In the genomic region with DNA sequence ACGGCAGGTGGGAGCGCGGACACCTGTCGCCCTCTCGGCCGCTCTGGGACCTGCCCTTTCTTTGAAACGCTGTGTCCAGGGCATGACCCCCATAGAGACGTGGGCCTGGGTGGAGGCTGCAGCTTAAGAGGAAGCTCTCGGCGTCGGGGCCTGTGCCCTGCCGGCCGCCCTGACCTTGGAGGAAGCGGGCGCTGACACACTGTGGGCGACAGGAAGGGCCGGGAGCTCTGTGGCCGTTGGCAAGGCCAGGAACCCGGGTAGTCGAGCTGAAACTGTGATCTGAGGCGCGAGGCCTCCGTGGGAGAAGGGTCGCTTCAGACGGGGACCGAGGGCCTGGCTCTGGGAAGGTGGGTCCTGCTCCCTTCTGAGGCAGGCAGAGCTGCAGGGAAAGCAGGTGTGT, we compare ENCODE assay signal across 33 cellular contexts. TPM values are rescaled to one million over a fixed set of nuclear protein-coding genes. Genes with fewer than 3 reads are reported as not detected.
A peak's percentile ranks its signal among the peaks of the same experiment; 100 is the strongest.
DNase-seq lines count a peak whose midpoint lies in the region; ATAC-seq and TF ChIP-seq lines count a peak whose summit lies in the region.
"Had no signal": no experiment of that assay in that cellular context is flagged by ENCODE, and none has a peak within 500 bp of the region (broad histone marks: within the 10 kb centered on the region; RNA-seq: fewer than 3 reads in every experiment).

No MANE protein-coding gene starts in this region.

- H3K4me3 Mint-ChIP-seq in CD8-positive, alpha-beta memory T cell = no peak overlapping the region
- H3K4me3 Mint-ChIP-seq: activated naive CD8-positive, alpha-beta T cell treated with anti-CD3 and anti-CD28 coated beads for 36 hours; CD8-positive, alpha-beta T cell; mesothelial cell of epicardium; stimulated activated effector memory CD8-positive, alpha-beta T cell treated with anti-CD3 and anti-CD28 coated beads, Interleukin-12 subunit alpha, Interleukin-12 subunit beta, amount 100 ng/mL, for 72 hours; T-helper 2 cell treated with Interferon-gamma antibody and Interleukin-4, amounts not matched to agents 5 μg/mL and 100 μg/mL, for 36 hours had no signal

- DNase-seq in Right ventricle myocardium inferior (ENCODE audit: missing footprints) (no peak), cardiac septum (ENCODE audit: low spot score) (no peak), left ventricle myocardium inferior (peak; percentile 34), mucosa of descending colon (no peak), upper lobe of left lung (peak in 1 of 2 donors; percentile 40), A673 (ENCODE audit: low spot score) (no peak), DMS153 treated with DMSO at 0.1 percent for 48 hours (lab: John Stamatoyannopoulos, UW; ENCODE audit: unreplicated experiment) (no peak)
- DNase-seq in CD8-positive, alpha-beta memory T cell = no peak
- DNase-seq: activated CD4-positive, alpha-beta T cell treated with anti-CD3 and anti-CD28 coated beads for 4 hours; activated CD8-positive, alpha-beta memory T cell treated with anti-CD3 and anti-CD28 coated beads for 24 hours; activated effector memory CD4-positive, alpha-beta T cell treated with anti-CD3 and anti-CD28 coated beads, Interleukin-2, amount 50 U/mL, for 16 hours; activated naive CD8-positive, alpha-beta T cell treated with anti-CD3 and anti-CD28 coated beads for 36 hours; anterior cingulate cortex; DMS 273 treated with DMSO at 0.1 percent for 48 hours; effector CD8-positive, alpha-beta T cell; hippocampal formation; IMR-90; naive thymus-derived CD8-positive, alpha-beta T cell; NCI-H146; NCI-H748 treated with DMSO at 0.1 percent for 48 hours; occipital lobe; psoas muscle; SHP77 treated with DMSO at 0.1 percent for 48 hours had no signal

- peaks cover 5 to 8% of the 10 kb centered on the region in 2 donors for H3K27me3 Mint-ChIP-seq in CD8-positive, alpha-beta memory T cell

- no peaks in the 10 kb centered on the region for H3K9me3 Mint-ChIP-seq in CD8-positive, alpha-beta memory T cell
- H3K9me3 Mint-ChIP-seq: activated naive CD8-positive, alpha-beta T cell treated with anti-CD3 and anti-CD28 coated beads for 36 hours; CD8-positive, alpha-beta T cell; mesothelial cell of epicardium; naive thymus-derived CD8-positive, alpha-beta T cell; stimulated activated effector memory CD8-positive, alpha-beta T cell treated with anti-CD3 and anti-CD28 coated beads, Interleukin-12 subunit alpha, Interleukin-12 subunit beta, amount 100 ng/mL, for 72 hours; T-helper 2 cell treated with Interferon-gamma antibody and Interleukin-4, amounts not matched to agents 5 μg/mL and 100 μg/mL, for 36 hours had no signal

- BruUV-seq in A673 (replicated peaks; lab: Mats Ljungman, UMichigan) = no TSS peak

- ATAC-seq in Right ventricle myocardium inferior (peak; percentile 57), mucosa of descending colon (peak; percentile 30), upper lobe of left lung (ENCODE audit: low FRiP score in 2 of 2) (peak; percentile 42 to 86)
- ATAC-seq: CD8-positive, alpha-beta T cell; gastroesophageal sphincter; HCT116; naive thymus-derived CD8-positive, alpha-beta T cell; Panc1; psoas muscle; stimulated activated effector memory CD8-positive, alpha-beta T cell treated with anti-CD3 and anti-CD28 coated beads, Interleukin-12 subunit alpha, Interleukin-12 subunit beta, amount 100 ng/mL, for 72 hours had no signal

- H3K36me3 ChIP-seq in left ventricle myocardium inferior (no peaks in the 10 kb centered on the region), mucosa of descending colon (ENCODE audit: low read depth) (no peaks in the 10 kb centered on the region), upper lobe of left lung (no peaks in the 10 kb centered on the region), A673 (ENCODE audit: insufficient read depth, low read length, poor library complexity, severe bottlenecking) (no peaks in the 10 kb centered on the region)
- H3K36me3 ChIP-seq in CD8-positive, alpha-beta memory T cell (ENCODE audit: insufficient read depth, low read length) = no peaks in the 10 kb centered on the region
- H3K36me3 ChIP-seq: gastroesophageal sphincter, suprapubic skin had no signal

- H3K4me1 ChIP-seq in left ventricle myocardium inferior (no peaks in the 10 kb centered on the region), mucosa of descending colon (ENCODE audit: low read depth) (no peaks in the 10 kb centered on the region), upper lobe of left lung (peaks cover 0 to 7% (median 0%) of the 10 kb centered on the region in 4 donors), A673 (ENCODE audit: insufficient read depth, low read length, poor library complexity, severe bottlenecking) (no peaks in the 10 kb centered on the region)
- no peaks in the 10 kb centered on the region for H3K4me1 ChIP-seq in CD8-positive, alpha-beta memory T cell (ENCODE audit: insufficient read depth, low read length)
- H3K4me1 ChIP-seq: gastroesophageal sphincter, psoas muscle, suprapubic skin had no signal

- no peak for TF ChIP-seq EP300 in upper lobe of left lung (IDR thresholded peaks at IDR 0.05)

- H3K27me3 ChIP-seq in left ventricle myocardium inferior (ENCODE audit: low read depth) = peaks cover 20% of the 10 kb centered on the region
- H3K27me3 ChIP-seq in upper lobe of left lung = no peaks in the 10 kb centered on the region
- H3K27me3 ChIP-seq in A673 (replicated peaks; ENCODE audit: insufficient read depth, low read depth, low read length, poor library complexity) = peaks cover 8% of the 10 kb centered on the region
- no peaks in the 10 kb centered on the region for H3K27me3 ChIP-seq in CD8-positive, alpha-beta memory T cell (ENCODE audit: insufficient read depth, low read length, poor library complexity, severe bottlenecking)
- H3K27me3 ChIP-seq: suprapubic skin had no signal

- no peak for TF ChIP-seq POLR2A in upper lobe of left lung (IDR thresholded peaks at IDR 0.05)

- H3K4me1 Mint-ChIP-seq in CD8-positive, alpha-beta memory T cell = no peaks in the 10 kb centered on the region
- H3K4me1 Mint-ChIP-seq: activated naive CD8-positive, alpha-beta T cell treated with anti-CD3 and anti-CD28 coated beads for 36 hours; mesothelial cell of epicardium; stimulated activated effector memory CD8-positive, alpha-beta T cell treated with anti-CD3 and anti-CD28 coated beads, Interleukin-12 subunit alpha, Interleukin-12 subunit beta, amount 100 ng/mL, for 72 hours had no signal

- H3K27ac ChIP-seq in left ventricle myocardium inferior (replicated peaks) (no peak overlapping the region), upper lobe of left lung (no peak overlapping the region), A673 (ENCODE audit: low read depth, low read length, poor library complexity, severe bottlenecking) (no peak overlapping the region)
- H3K27ac ChIP-seq in CD8-positive, alpha-beta memory T cell (ENCODE audit: low read depth, low read length) = no peak overlapping the region
- H3K27ac ChIP-seq: 22Rv1, gastroesophageal sphincter, psoas muscle, suprapubic skin had no signal

- H3K36me3 Mint-ChIP-seq in CD8-positive, alpha-beta memory T cell = no peaks in the 10 kb centered on the region
- H3K36me3 Mint-ChIP-seq: activated naive CD8-positive, alpha-beta T cell treated with anti-CD3 and anti-CD28 coated beads for 36 hours; CD8-positive, alpha-beta T cell; mesothelial cell of epicardium; naive thymus-derived CD8-positive, alpha-beta T cell; stimulated activated effector memory CD8-positive, alpha-beta T cell treated with anti-CD3 and anti-CD28 coated beads, Interleukin-12 subunit alpha, Interleukin-12 subunit beta, amount 100 ng/mL, for 72 hours had no signal

- TF ChIP-seq CTCF in left ventricle myocardium inferior (IDR thresholded peaks at IDR 0.05; ENCODE audit: borderline replicate concordance) = no peak
- TF ChIP-seq CTCF in mucosa of descending colon (IDR thresholded peaks at IDR 0.05) = no peak
- no peak for TF ChIP-seq CTCF in upper lobe of left lung (IDR thresholded peaks at IDR 0.05)
- TF ChIP-seq CTCF in A673 (conservative IDR thresholded peaks at IDR 0.05; ENCODE audit: low read depth, low read length) = no peak

- WGBS in upper lobe of left lung, 2 donors = 68 to 79% methylated on average over 24 to 26 of the region's 26 CpGs

- intact Hi-C loops in Right ventricle myocardium inferior (cut with DNase I) = no loop called here
- intact Hi-C loops in cardiac septum (cut with DNase I) = no loop called here
- intact Hi-C loops in left ventricle myocardium inferior (cut with micrococcal nuclease) = no loop called here
- intact Hi-C loops in mucosa of descending colon (cut with DNase I, micrococcal nuclease) = no loop called here
- intact Hi-C loops in A673 (cut with micrococcal nuclease; ENCODE audit: unreplicated experiment) = no loop called here

- CTCF ChIA-PET in A673 (lab: Charles Lee) = no interaction called here
- CTCF ChIA-PET in CD8-positive, alpha-beta memory T cell (lab: Charles Lee) = no interaction called here

- H3K4me3 ChIP-seq in left ventricle myocardium inferior (no peak overlapping the region), mucosa of descending colon (no peak overlapping the region), upper lobe of left lung (no peak overlapping the region), A673 (ENCODE audit: low read depth, low read length, poor library complexity, severe bottlenecking) (no peak overlapping the region)
- H3K4me3 ChIP-seq in CD8-positive, alpha-beta memory T cell (ENCODE audit: low read length) = no peak overlapping the region
- H3K4me3 ChIP-seq: gastroesophageal sphincter, psoas muscle, suprapubic skin had no signal

- H3K9me3 ChIP-seq in left ventricle myocardium inferior (replicated peaks) (no peaks in the 10 kb centered on the region), mucosa of descending colon (no peaks in the 10 kb centered on the region), upper lobe of left lung (no peaks in the 10 kb centered on the region), A673 (ENCODE audit: low read depth, low read length, poor library complexity, severe bottlenecking) (no peaks in the 10 kb centered on the region)
- no peaks in the 10 kb centered on the region for H3K9me3 ChIP-seq in CD8-positive, alpha-beta memory T cell (ENCODE audit: low read length)
- H3K9me3 ChIP-seq: gastroesophageal sphincter, psoas muscle, suprapubic skin had no signal

- POLR2A ChIA-PET in A673 (lab: Charles Lee; ENCODE audit: low non-redundant PET) = no interaction called here
- POLR2A ChIA-PET in CD8-positive, alpha-beta memory T cell (lab: Charles Lee) = no interaction called here

- H3K27ac Mint-ChIP-seq in CD8-positive, alpha-beta memory T cell = no peak overlapping the region
- H3K27ac Mint-ChIP-seq: activated naive CD8-positive, alpha-beta T cell treated with anti-CD3 and anti-CD28 coated beads for 36 hours; CD8-positive, alpha-beta T cell; mesothelial cell of epicardium; naive thymus-derived CD8-positive, alpha-beta T cell; stimulated activated effector memory CD8-positive, alpha-beta T cell treated with anti-CD3 and anti-CD28 coated beads, Interleukin-12 subunit alpha, Interleukin-12 subunit beta, amount 100 ng/mL, for 72 hours; T-helper 2 cell treated with Interferon-gamma antibody and Interleukin-4, amounts not matched to agents 5 μg/mL and 100 μg/mL, for 36 hours had no signal

RNA-seq across cellular contexts. Expression of gene KCNG2, which starts 28.2 kb away (rescaled TPM):
- total RNA-seq in Right ventricle myocardium inferior (not detected), cardiac septum (0.32 TPM), left ventricle myocardium inferior (not detected), mucosa of descending colon (under 1 TPM in 1 of 3 donors, not detected in 2; 0.19 TPM), upper lobe of left lung (1 to 10 TPM in 1 of 6 donors, under 1 TPM in 3, not detected in 2; 0.49 to 1.1 (median 0.73) TPM), A673 (2021) (not detected in 2 replicates)
- total RNA-seq in CD8-positive, alpha-beta memory T cell = not detected
- not detected for polyA plus RNA-seq in CD8-positive, alpha-beta memory T cell
- total RNA-seq: activated naive CD8-positive, alpha-beta T cell treated with anti-CD3 and anti-CD28 coated beads for 36 hours; bronchial epithelial cell; CD8-positive, alpha-beta T cell; IMR-90; mesothelial cell of epicardium; naive thymus-derived CD8-positive, alpha-beta T cell; suprapubic skin had no signal
- polyA plus RNA-seq: IMR-90; naive thymus-derived CD8-positive, alpha-beta T cell had no signal
